14 cellular contexts compared by ENCODE assay signal in the genomic region with DNA sequence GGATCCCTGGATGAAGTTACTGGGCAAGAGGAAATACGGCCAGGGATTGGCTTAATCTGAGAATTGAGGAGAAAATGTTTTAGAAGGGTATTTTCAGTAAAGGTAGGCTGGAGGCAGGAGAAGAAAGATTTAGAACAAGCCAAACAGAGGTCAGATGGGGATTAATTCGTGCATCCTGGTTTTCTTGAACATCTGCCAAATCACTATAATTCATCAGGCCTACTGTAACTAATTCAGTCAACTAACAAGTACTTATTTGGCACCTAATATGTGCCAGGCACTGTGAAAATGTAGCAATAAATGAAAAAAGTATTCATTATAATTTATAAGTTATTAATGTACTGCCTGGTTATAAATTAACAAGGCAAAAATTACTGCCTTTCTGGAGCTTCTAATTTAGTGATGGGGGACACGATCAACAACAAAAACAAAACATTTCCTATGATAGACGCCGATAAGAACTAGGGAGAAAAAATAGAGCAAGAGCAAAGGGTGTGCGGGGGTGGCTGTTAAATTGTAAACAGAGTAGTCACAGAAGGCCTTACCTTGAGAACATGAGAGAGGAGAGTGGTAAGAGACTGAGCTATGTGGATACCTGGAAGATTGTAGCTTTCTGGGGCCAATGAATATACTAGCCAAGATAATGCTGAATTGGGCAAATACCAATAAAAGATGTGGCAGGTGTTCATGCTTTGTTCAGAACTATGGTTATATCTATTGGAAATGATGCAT. TPM values are rescaled to one million over a fixed set of nuclear protein-coding genes. Genes with fewer than 3 reads are reported as not detected.
DNase-seq lines count a peak whose midpoint lies in the region; ATAC-seq and TF ChIP-seq lines count a peak whose summit lies in the region.
"Had no signal": no experiment of that assay in that cellular context is flagged by ENCODE, and none has a peak within 500 bp of the region (broad histone marks: within the 10 kb centered on the region; RNA-seq: fewer than 3 reads in every experiment).

No MANE protein-coding gene starts in this region.

- H3K36me3 Mint-ChIP-seq in T-helper 2 cell treated with Interferon-gamma antibody and Interleukin-4, amounts not matched to agents 5 μg/mL and 100 μg/mL, for 36 hours (ENCODE audit: low read depth): peaks cover 17% of the 10 kb centered on the region
- H3K36me3 Mint-ChIP-seq in neural crest cell (ENCODE audit: low read depth): peaks cover 2% of the 10 kb centered on the region

- H3K4me1 Mint-ChIP-seq in T-helper 2 cell treated with Interferon-gamma antibody and Interleukin-4, amounts not matched to agents 5 μg/mL and 100 μg/mL, for 36 hours (ENCODE audit: low read depth): peaks cover 25% of the 10 kb centered on the region
- peaks cover 8% of the 10 kb centered on the region for H3K4me1 Mint-ChIP-seq in neural crest cell

- peak overlapping the region in 1 of 2 donors; percentile 54 for H3K9ac ChIP-seq in colonic mucosa (ENCODE audit: low read depth in 2 of 2, low read length in 2 of 2)
- no peak overlapping the region for H3K9ac ChIP-seq in MM.1S (ENCODE audit: low read length)

- H3K9me3 ChIP-seq in colonic mucosa (no peaks in the 10 kb centered on the region), MM.1S (replicated peaks; ENCODE audit: insufficient read depth, low read length) (no peaks in the 10 kb centered on the region)
- H3K9me3 ChIP-seq: SJCRH30, uterus had no signal

- no peaks in the 10 kb centered on the region for H3K27me3 ChIP-seq in colonic mucosa
- H3K27me3 ChIP-seq in MM.1S (replicated peaks; ENCODE audit: insufficient read depth, low read length): no peaks in the 10 kb centered on the region
- H3K27me3 ChIP-seq: dorsolateral prefrontal cortex, foreskin keratinocyte, SJCRH30, uterus had no signal

- H3F3A ChIP-seq in MM.1S (ENCODE audit: insufficient read depth, low read length): no peaks in the 10 kb centered on the region

- H4K20me1 ChIP-seq in MM.1S (ENCODE audit: insufficient read depth, low read length): no peaks in the 10 kb centered on the region

- H3K4me1 ChIP-seq in colonic mucosa: peaks cover 18% of the 10 kb centered on the region
- H3K4me1 ChIP-seq in MM.1S (ENCODE audit: low read length): no peaks in the 10 kb centered on the region
- H3K4me1 ChIP-seq: uterus had no signal

- no peaks in the 10 kb centered on the region for H3K9me2 ChIP-seq in MM.1S (replicated peaks; ENCODE audit: insufficient read depth, low read length)

- intact Hi-C loops in colonic mucosa (cut with DNase I): no loop called here

- H3K4me3 ChIP-seq in colonic mucosa (no peak overlapping the region), MM.1S (ENCODE audit: low read length) (no peak overlapping the region)
- H3K4me3 ChIP-seq: dorsolateral prefrontal cortex, SJCRH30, uterus had no signal

- peak overlapping the region; percentile 60 for H3K27ac Mint-ChIP-seq in T-helper 2 cell treated with Interferon-gamma antibody and Interleukin-4, amounts not matched to agents 5 μg/mL and 100 μg/mL, for 36 hours
- H3K27ac Mint-ChIP-seq in neural crest cell (ENCODE audit: unreplicated experiment): peak overlapping the region; percentile 29

- TF ChIP-seq CTCF in colonic mucosa (IDR thresholded peaks at IDR 0.05) (no peak), neural crest cell (conservative IDR thresholded peaks at IDR 0.05) (no peak), MM.1S (IDR thresholded peaks at IDR 0.05; ENCODE audit: low read length) (no peak)

- H3K36me3 ChIP-seq in colonic mucosa: no peaks in the 10 kb centered on the region
- no peaks in the 10 kb centered on the region for H3K36me3 ChIP-seq in MM.1S (replicated peaks; ENCODE audit: insufficient read depth, low read length)
- H3K36me3 ChIP-seq: SJCRH30, uterus had no signal

- no peaks in the 10 kb centered on the region for H3K9me3 Mint-ChIP-seq in T-helper 2 cell treated with Interferon-gamma antibody and Interleukin-4, amounts not matched to agents 5 μg/mL and 100 μg/mL, for 36 hours
- H3K9me3 Mint-ChIP-seq in neural crest cell: no peaks in the 10 kb centered on the region

- DNase-seq in T-helper 2 cell treated with Interferon-gamma antibody and Interleukin-4, amounts not matched to agents 5 μg/mL and 100 μg/mL, for 36 hours (ENCODE audit: low spot score): no peak
- DNase-seq in T-helper 2 cell: no peak
- DNase-seq in NCI-H82 (lab: John Stamatoyannopoulos, UW): peak; percentile 62
- no peak for DNase-seq in colonic mucosa
- DNase-seq in neural crest cell (ENCODE audit: low read depth, low spot score): no peak
- no peak for DNase-seq in NK-92 treated with Interleukin-12 subunit alpha and Interleukin-12 subunit beta, amount 100 ng/mL, for 24 hours (lab: John Stamatoyannopoulos, UW)
- no peak for DNase-seq in MM.1S
- DNase-seq: dorsolateral prefrontal cortex; foreskin keratinocyte; islet precursor cell; stimulated activated CD4-positive, alpha-beta T cell treated with anti-CD3 and anti-CD28 coated beads, Interleukin-12 subunit alpha, Interleukin-12 subunit beta, amount 100 ng/mL, for 4 hours; uterus had no signal

- no peaks in the 10 kb centered on the region for H3K27me3 Mint-ChIP-seq in T-helper 2 cell treated with Interferon-gamma antibody and Interleukin-4, amounts not matched to agents 5 μg/mL and 100 μg/mL, for 36 hours (ENCODE audit: low read depth)
- H3K27me3 Mint-ChIP-seq in neural crest cell (ENCODE audit: low read depth): no peaks in the 10 kb centered on the region

- no peak overlapping the region for H3K4me2 ChIP-seq in MM.1S (ENCODE audit: low read depth, low read length)

- no peak overlapping the region for H2AFZ ChIP-seq in MM.1S (ENCODE audit: low read length)

- H3K27ac ChIP-seq in colonic mucosa: peak overlapping the region; percentile 30
- H3K27ac ChIP-seq in MM.1S (ENCODE audit: low read length): no peak overlapping the region
- H3K27ac ChIP-seq: foreskin keratinocyte, SJCRH30, uterus had no signal

- no peak for ATAC-seq in GM18858 (IDR thresholded peaks at IDR 0.05; ENCODE audit: unreplicated experiment)
- ATAC-seq: foreskin keratinocyte had no signal

- no peaks in the 10 kb centered on the region for H3K79me2 ChIP-seq in MM.1S (ENCODE audit: low read length)

- H3K4me3 Mint-ChIP-seq in T-helper 2 cell treated with Interferon-gamma antibody and Interleukin-4, amounts not matched to agents 5 μg/mL and 100 μg/mL, for 36 hours: peak overlapping the region; percentile 14
- H3K4me3 Mint-ChIP-seq in neural crest cell: no peak overlapping the region

RNA-seq across cellular contexts. Expression of gene DUSP16, which starts 34.1 kb away (rescaled TPM):
- 10 to 100 TPM; 47.5 to 60.2 TPM for total RNA-seq in colonic mucosa
- total RNA-seq in neural crest cell: 30.8 and 32.0 TPM in 2 replicates
